Comparison of ENCODE assay signal across 1 cellular context in the genomic region with DNA sequence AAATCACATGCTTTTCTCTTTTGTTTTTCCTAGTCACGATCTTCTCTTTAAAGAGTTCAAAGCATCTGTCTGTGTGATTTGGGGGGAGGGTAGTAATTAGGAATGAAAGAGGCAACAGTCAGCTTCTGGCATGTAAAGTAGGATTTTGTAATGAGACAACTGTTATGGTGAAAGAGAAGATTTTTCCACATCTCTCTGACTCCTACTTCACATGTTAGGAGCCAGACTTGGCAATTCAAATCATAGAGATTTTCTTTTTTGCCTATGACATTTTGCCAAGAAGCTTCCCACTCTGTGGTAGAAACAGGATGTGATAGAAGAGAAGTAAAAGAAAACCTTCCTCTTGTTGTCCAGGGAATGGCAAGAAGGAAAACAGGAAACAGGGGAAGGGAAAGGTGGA.
TF ChIP-seq lines count a peak whose summit lies in the region.

No MANE protein-coding gene starts in this region.

TF ChIP-seq in K562, 482 proteins besides CTCF, POLR2A, EP300 and RAD21 (continued from another document):
- TF ChIP-seq ZBTB26 (CRISPR knock-in tag; IDR thresholded peaks at IDR 0.05), result no peak
- TF ChIP-seq SMARCA4 (IDR thresholded peaks at IDR 0.05), result no peak
- TF ChIP-seq FUS (optimal IDR thresholded peaks at IDR 0.05; ENCODE audit: low read depth, low read length), result no peak
- TF ChIP-seq ZNF224 (CRISPR knock-in tag; IDR thresholded peaks at IDR 0.05), result no peak
- TF ChIP-seq, protein P1, sequence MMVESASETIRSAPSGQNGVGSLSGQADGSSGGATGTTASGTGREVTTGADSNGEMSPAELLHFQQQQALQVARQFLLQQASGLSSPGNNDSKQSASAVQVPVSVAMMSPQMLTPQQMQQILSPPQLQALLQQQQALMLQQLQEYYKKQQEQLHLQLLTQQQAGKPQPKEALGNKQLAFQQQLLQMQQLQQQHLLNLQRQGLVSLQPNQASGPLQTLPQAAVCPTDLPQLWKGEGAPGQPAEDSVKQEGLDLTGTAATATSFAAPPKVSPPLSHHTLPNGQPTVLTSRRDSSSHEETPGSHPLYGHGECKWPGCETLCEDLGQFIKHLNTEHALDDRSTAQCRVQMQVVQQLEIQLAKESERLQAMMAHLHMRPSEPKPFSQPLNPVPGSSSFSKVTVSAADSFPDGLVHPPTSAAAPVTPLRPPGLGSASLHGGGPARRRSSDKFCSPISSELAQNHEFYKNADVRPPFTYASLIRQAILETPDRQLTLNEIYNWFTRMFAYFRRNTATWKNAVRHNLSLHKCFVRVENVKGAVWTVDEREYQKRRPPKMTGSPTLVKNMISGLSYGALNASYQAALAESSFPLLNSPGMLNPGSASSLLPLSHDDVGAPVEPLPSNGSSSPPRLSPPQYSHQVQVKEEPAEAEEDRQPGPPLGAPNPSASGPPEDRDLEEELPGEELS (CRISPR knock-in tag; IDR thresholded peaks at IDR 0.05; ENCODE audit: borderline replicate concordance), result no peak
- TF ChIP-seq PBX2 (CRISPR knock-in tag; IDR thresholded peaks at IDR 0.05; ENCODE audit: low read depth), result no peak
- no peak for TF ChIP-seq PBX2 (tag; conservative IDR thresholded peaks at IDR 0.05; ENCODE audit: low read depth)
- TF ChIP-seq, protein P2, sequence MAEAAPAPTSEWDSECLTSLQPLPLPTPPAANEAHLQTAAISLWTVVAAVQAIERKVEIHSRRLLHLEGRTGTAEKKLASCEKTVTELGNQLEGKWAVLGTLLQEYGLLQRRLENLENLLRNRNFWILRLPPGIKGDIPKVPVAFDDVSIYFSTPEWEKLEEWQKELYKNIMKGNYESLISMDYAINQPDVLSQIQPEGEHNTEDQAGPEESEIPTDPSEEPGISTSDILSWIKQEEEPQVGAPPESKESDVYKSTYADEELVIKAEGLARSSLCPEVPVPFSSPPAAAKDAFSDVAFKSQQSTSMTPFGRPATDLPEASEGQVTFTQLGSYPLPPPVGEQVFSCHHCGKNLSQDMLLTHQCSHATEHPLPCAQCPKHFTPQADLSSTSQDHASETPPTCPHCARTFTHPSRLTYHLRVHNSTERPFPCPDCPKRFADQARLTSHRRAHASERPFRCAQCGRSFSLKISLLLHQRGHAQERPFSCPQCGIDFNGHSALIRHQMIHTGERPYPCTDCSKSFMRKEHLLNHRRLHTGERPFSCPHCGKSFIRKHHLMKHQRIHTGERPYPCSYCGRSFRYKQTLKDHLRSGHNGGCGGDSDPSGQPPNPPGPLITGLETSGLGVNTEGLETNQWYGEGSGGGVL (CRISPR knock-in tag; IDR thresholded peaks at IDR 0.05), result no peak
- no peak for TF ChIP-seq RAD51 (IDR thresholded peaks at IDR 0.05; ENCODE audit: borderline replicate concordance, low read depth)
- TF ChIP-seq THRB (CRISPR knock-in tag; conservative IDR thresholded peaks at IDR 0.05), result no peak
- TF ChIP-seq ZFX (CRISPR knock-in tag; IDR thresholded peaks at IDR 0.05), result no peak
- no peak for TF ChIP-seq TCFL5 (CRISPR knock-in tag; conservative IDR thresholded peaks at IDR 0.05)
- TF ChIP-seq TFAM (CRISPR knock-in tag; conservative IDR thresholded peaks at IDR 0.05), result no peak
- TF ChIP-seq TCF7L2 (IDR thresholded peaks at IDR 0.05; ENCODE audit: low read depth, low read length), result no peak
TF ChIP-seq in K562: peak in this region for 0.
